In the genomic region with DNA sequence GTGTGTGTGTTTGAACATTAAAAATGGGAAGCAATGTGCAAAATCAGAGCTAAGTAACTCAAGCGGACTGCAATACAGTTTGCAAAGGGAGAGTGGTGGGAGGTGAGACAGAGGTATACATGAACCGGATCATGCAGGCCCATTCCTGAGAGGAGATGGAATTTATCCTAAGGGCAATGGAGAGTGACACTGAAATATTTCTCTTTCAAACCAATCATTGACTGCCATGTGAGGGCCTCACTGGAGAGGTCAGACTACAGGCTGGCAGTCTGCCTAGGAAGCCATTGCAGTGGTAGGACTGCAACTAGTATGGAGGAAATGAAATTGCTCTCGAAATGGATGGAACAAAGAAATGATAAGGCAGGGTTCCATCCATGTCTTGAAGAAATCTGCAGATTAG, we compare ENCODE assay signal across 12 cellular contexts. TPM values are rescaled to one million over a fixed set of nuclear protein-coding genes. Genes with fewer than 3 reads are reported as not detected.
A peak's percentile ranks its signal among the peaks of the same experiment; 100 is the strongest.
DNase-seq lines count a peak whose midpoint lies in the region; ATAC-seq and TF ChIP-seq lines count a peak whose summit lies in the region.
"Had no signal": no experiment of that assay in that cellular context is flagged by ENCODE, and none has a peak within 500 bp of the region (broad histone marks: within the 10 kb centered on the region; RNA-seq: fewer than 3 reads in every experiment).

No MANE protein-coding gene starts in this region.

- no peak overlapping the region for H3K9ac ChIP-seq in KMS-11
- H3K9ac ChIP-seq in mesendoderm (ENCODE audit: low read length), result no peak overlapping the region

- no peak overlapping the region for H4K5ac ChIP-seq in mesendoderm (ENCODE audit: low read length)

- H3K4me3 ChIP-seq in KMS-11 (IDR thresholded peaks at IDR 0.05; ENCODE audit: insufficient read depth, low read depth, low read length) (no peak overlapping the region), mesendoderm (ENCODE audit: low read length) (no peak overlapping the region)
- H3K4me3 ChIP-seq: GM12878 had no signal

- H4K8ac ChIP-seq in mesendoderm (ENCODE audit: low read depth, low read length), result no peak overlapping the region

- H3K4me2 ChIP-seq in KMS-11 (peak overlapping the region; percentile 42; the same call in 1 of the 2 replicates), mesendoderm (ENCODE audit: low read length) (no peak overlapping the region)

- no peak overlapping the region for H2BK15ac ChIP-seq in mesendoderm (replicated peaks; ENCODE audit: low read depth)

- peaks cover 43% of the 10 kb centered on the region for H3K4me1 ChIP-seq in KMS-11 (ENCODE audit: low read depth, poor library complexity, severe bottlenecking)
- H3K4me1 ChIP-seq in mesendoderm (ENCODE audit: control insufficient read depth, low read depth, low read length), result peaks cover 3% of the 10 kb centered on the region

- no peak overlapping the region for H2BK120ac ChIP-seq in mesendoderm (ENCODE audit: low read depth, low read length)

- H3K79me2 ChIP-seq in KMS-11 (ENCODE audit: insufficient read depth, low read depth), result no peaks in the 10 kb centered on the region
- H3K79me2 ChIP-seq in mesendoderm (ENCODE audit: control insufficient read depth, insufficient read depth, low read length), result no peaks in the 10 kb centered on the region

- DNase-seq in NCI-H69 (lab: John Stamatoyannopoulos, UW) (peak; percentile 12), mesendoderm (peak; percentile 19), CD14-positive monocyte (ENCODE audit: low spot score) (no peak), inferior parietal cortex (ENCODE audit: extremely low spot score) (no peak)
- DNase-seq: CD4-positive, alpha-beta memory T cell; DMS153; DMS79; H9 had no signal

- no peaks in the 10 kb centered on the region for H3K36me3 ChIP-seq in KMS-11 (ENCODE audit: insufficient read depth)
- no peaks in the 10 kb centered on the region for H3K36me3 ChIP-seq in mesendoderm (ENCODE audit: control insufficient read depth, insufficient read depth, low read length)

- H3K18ac ChIP-seq in mesendoderm (ENCODE audit: low read length), result no peak overlapping the region

- H3K4me3 Mint-ChIP-seq in CD14-positive monocyte, result no peak overlapping the region
- H3K4me3 Mint-ChIP-seq: CD4-positive, alpha-beta memory T cell; H9 had no signal

- no peak overlapping the region for H2AK5ac ChIP-seq in mesendoderm (ENCODE audit: low read length)

- no peak for TF ChIP-seq CTCF in KMS-11 (conservative IDR thresholded peaks at IDR 0.05; ENCODE audit: low read depth, low read length)
- no peak for TF ChIP-seq CTCF in CD14-positive monocyte (IDR thresholded peaks at IDR 0.05)

- WGBS in mesendoderm (ENCODE audit: extremely low coverage, insufficient coverage, low lambda C conversion rate), result no CpG with 5 or more reads among the region's 3 CpGs

- H3K4me1 Mint-ChIP-seq in CD14-positive monocyte, result peaks cover 15% of the 10 kb centered on the region
- H3K4me1 Mint-ChIP-seq: H9 had no signal

- H3K23ac ChIP-seq in mesendoderm (ENCODE audit: low read length), result no peak overlapping the region

- peaks cover 0 to 2% (median 0%) of the 10 kb centered on the region in 7 donors for H3K9me3 Mint-ChIP-seq in CD14-positive monocyte
- H3K9me3 Mint-ChIP-seq: CD4-positive, alpha-beta memory T cell; H9 had no signal

- H2BK5ac ChIP-seq in mesendoderm (ENCODE audit: low read length), result no peak overlapping the region

- H3K27me3 ChIP-seq in KMS-11 (ENCODE audit: insufficient read depth, low read depth), result no peaks in the 10 kb centered on the region
- no peaks in the 10 kb centered on the region for H3K27me3 ChIP-seq in mesendoderm (ENCODE audit: insufficient read depth, low read length, poor library complexity)

- intact Hi-C loops in CD14-positive monocyte (cut with micrococcal nuclease), result no loop called here

- H4K20me1 ChIP-seq in KMS-11 (ENCODE audit: insufficient read depth), result no peaks in the 10 kb centered on the region

- H3K79me1 ChIP-seq in mesendoderm (ENCODE audit: low read length), result no peaks in the 10 kb centered on the region

- no peak overlapping the region for H2AFZ ChIP-seq in KMS-11 (ENCODE audit: low read depth)

- no peak overlapping the region for H3K56ac ChIP-seq in mesendoderm (ENCODE audit: low read length)

- ATAC-seq in HG03520 (IDR thresholded peaks at IDR 0.05; ENCODE audit: unreplicated experiment), result no peak
- ATAC-seq: GM12878 had no signal

- H3K27ac ChIP-seq in KMS-11, result no peak overlapping the region
- H3K27ac ChIP-seq in mesendoderm (ENCODE audit: low read depth, low read length), result no peak overlapping the region
- H3K27ac ChIP-seq: C4-2B had no signal

- peaks cover 0 to 1% (median 0%) of the 10 kb centered on the region in 3 donors for H3K27me3 Mint-ChIP-seq in CD14-positive monocyte (ENCODE audit: low read depth in 3 of 3)

- no peaks in the 10 kb centered on the region for H3K36me3 Mint-ChIP-seq in CD14-positive monocyte
- H3K36me3 Mint-ChIP-seq: CD4-positive, alpha-beta memory T cell had no signal

- no peak overlapping the region for H3K4ac ChIP-seq in mesendoderm (ENCODE audit: low read depth, low read length)

- peak overlapping the region in 1 of 7 donors; percentile 65 for H3K27ac Mint-ChIP-seq in CD14-positive monocyte
- H3K27ac Mint-ChIP-seq: CD4-positive, alpha-beta memory T cell; H9 had no signal

RNA-seq across cellular contexts. Expression of a gene that starts 34.8 kb away (rescaled TPM):
- 0.13 TPM for polyA plus RNA-seq in mesendoderm (2013, experiment 1 of 2)
- polyA plus RNA-seq in mesendoderm (2013, experiment 2 of 2), result 0.11 TPM
- under 1 TPM; 0.07 to 0.11 TPM for polyA plus RNA-seq in CD14-positive monocyte
- polyA plus RNA-seq: CD4-positive, alpha-beta memory T cell had no signal

Comparison
In these comparisons a context has a peak if more than half of its experiments do, and no peak if none do; other contexts are left out.
1. DNase-seq: peak in NCI-H69 (single experiment) and mesendoderm (single experiment); none in CD14-positive monocyte (single experiment) and inferior parietal cortex (single experiment).